In genomic region chr7:2403014-2403717, GRCh38 we compare ENCODE assay signal across 8 cellular contexts. TPM values are rescaled to one million over a fixed set of nuclear protein-coding genes. Genes with fewer than 3 reads are reported as not detected.
DNase-seq lines count a peak whose midpoint lies in the region; ATAC-seq and FAIRE-seq lines count a peak whose summit lies in the region.

Gene CHST12 (plus strand): TSS chr7:2403611. CDS start chr7:2432640, 29,029 bp downstream.

- H3K36me3 Mint-ChIP-seq in CD4-positive, CD25-positive, alpha-beta regulatory T cell, result no peaks in the 10 kb centered on the region

- peak; percentile 95 for FAIRE-seq in HTR-8/SVneo (lab: Jason Lieb, UNC)

- H4K8ac ChIP-seq in mesenchymal stem cell (ENCODE audit: low read length), result peak within 1 kb of the TSS; percentile 85

- no peaks in the 10 kb centered on the region for H3K27me3 Mint-ChIP-seq in CD4-positive, CD25-positive, alpha-beta regulatory T cell

- peak within 1 kb of the TSS; percentile 81 for H3K4me3 ChIP-seq in CD4-positive, CD25-positive, alpha-beta regulatory T cell (ENCODE audit: low read depth, low read length)
- peak within 1 kb of the TSS; percentile 45 for H3K4me3 ChIP-seq in endocrine pancreas (ENCODE audit: control insufficient read depth, insufficient read depth, low read length)
- H3K4me3 ChIP-seq in mesenchymal stem cell (ENCODE audit: insufficient read depth in 1 of 2, low read depth in 1 of 2, low read length in 2 of 2), result peak within 1 kb of the TSS; percentile 90 to 97

- peak within 1 kb of the TSS; percentile 66 for H3K27ac ChIP-seq in CD4-positive, CD25-positive, alpha-beta regulatory T cell (ENCODE audit: insufficient read depth, low read length, poor library complexity, severe bottlenecking)
- H3K27ac ChIP-seq in mesenchymal stem cell (ENCODE audit: low read length, poor library complexity, severe bottlenecking), result no peak within 1 kb of the TSS

- peak within 1 kb of the TSS; percentile 36 to 76 for H3K14ac ChIP-seq in mesenchymal stem cell (ENCODE audit: low read length in 2 of 2)

- H3K9ac ChIP-seq in endocrine pancreas (ENCODE audit: control insufficient read depth, insufficient read depth, low read length) (peak within 1 kb of the TSS; percentile 69), mesenchymal stem cell (ENCODE audit: low read length) (peak within 1 kb of the TSS; percentile 86)

- no peaks in the 10 kb centered on the region for H3K36me3 ChIP-seq in CD4-positive, CD25-positive, alpha-beta regulatory T cell (ENCODE audit: control insufficient read depth, insufficient read depth, low read length)
- H3K36me3 ChIP-seq in endocrine pancreas (ENCODE audit: control insufficient read depth, insufficient read depth, low read length), result no peaks in the 10 kb centered on the region
- peaks cover 0 to 7% of the 10 kb centered on the region in 2 experiments for H3K36me3 ChIP-seq in mesenchymal stem cell (ENCODE audit: control insufficient read depth in 1 of 2, insufficient read depth in 2 of 2, low read depth in 1 of 2, low read length in 2 of 2)

- no peaks in the 10 kb centered on the region for H3K9me3 ChIP-seq in CD4-positive, CD25-positive, alpha-beta regulatory T cell (ENCODE audit: control insufficient read depth in 2 of 2, low read length in 2 of 2)
- H3K9me3 ChIP-seq in endocrine pancreas (ENCODE audit: control insufficient read depth, low read length) (no peaks in the 10 kb centered on the region), mesenchymal stem cell (ENCODE audit: control insufficient read depth, low read length) (no peaks in the 10 kb centered on the region)

- H3K4me1 Mint-ChIP-seq in CD4-positive, CD25-positive, alpha-beta regulatory T cell, result peaks cover 12 to 47% (median 34%) of the 10 kb centered on the region in 4 donors

- peak within 1 kb of the TSS; percentile 61 to 89 for H2BK12ac ChIP-seq in mesenchymal stem cell (ENCODE audit: low read length in 2 of 2)

- peak within 1 kb of the TSS; percentile 85 for H2BK120ac ChIP-seq in mesenchymal stem cell (ENCODE audit: low read depth, low read length)

- peak within 1 kb of the TSS; percentile 29 for H2AK5ac ChIP-seq in mesenchymal stem cell (ENCODE audit: low read length, severe bottlenecking)

- H3K4me2 ChIP-seq in mesenchymal stem cell (ENCODE audit: low read length, poor library complexity, severe bottlenecking), result peak within 1 kb of the TSS; percentile 99

- H3K4me1 ChIP-seq in CD4-positive, CD25-positive, alpha-beta regulatory T cell (ENCODE audit: control insufficient read depth, insufficient read depth, low read length, poor library complexity, severe bottlenecking), result peaks cover 31% of the 10 kb centered on the region
- no peaks in the 10 kb centered on the region for H3K4me1 ChIP-seq in endocrine pancreas (ENCODE audit: control insufficient read depth, insufficient read depth, low read length)
- peaks cover 30% of the 10 kb centered on the region for H3K4me1 ChIP-seq in mesenchymal stem cell (ENCODE audit: control insufficient read depth, insufficient read depth, low read depth, low read length)

- H2BK15ac ChIP-seq in mesenchymal stem cell (ENCODE audit: low read depth, poor library complexity, severe bottlenecking), result peak within 1 kb of the TSS; percentile 94

- H3K27me3 ChIP-seq in CD4-positive, CD25-positive, alpha-beta regulatory T cell (ENCODE audit: control insufficient read depth, insufficient read depth, low read length), result no peaks in the 10 kb centered on the region
- no peaks in the 10 kb centered on the region for H3K27me3 ChIP-seq in endocrine pancreas (ENCODE audit: control insufficient read depth, insufficient read depth, low read length)
- no peaks in the 10 kb centered on the region for H3K27me3 ChIP-seq in mesenchymal stem cell (ENCODE audit: control insufficient read depth in 1 of 2, insufficient read depth in 1 of 2, low read length in 2 of 2)

- H3K27ac Mint-ChIP-seq in CD4-positive, CD25-positive, alpha-beta regulatory T cell, result peak within 1 kb of the TSS; percentile 86 to 91 (median 87)

- peak; percentile 92 to 94 (median 93) for DNase-seq in CD4-positive, CD25-positive, alpha-beta regulatory T cell
- peak; percentile 99 for DNase-seq in HTR-8/SVneo (ENCODE audit: insufficient read length, low spot score)
- DNase-seq in NOMO-1 treated with dmso at 0.1 percent for 144 hours (lab: John Stamatoyannopoulos, UW; ENCODE audit: unreplicated experiment), result peak; percentile 89
- DNase-seq in activated CD8-positive, alpha-beta memory T cell treated with anti-CD3 and anti-CD28 coated beads, Interleukin-2, amount 50 U/mL, for 24 hours (ENCODE audit: extremely low read depth), result peak; percentile 78
- DNase-seq in mesenchymal stem cell, result peak; percentile 88
- DNase-seq in stimulated activated CD8-positive, alpha-beta memory T cell treated with anti-CD3 and anti-CD28 coated beads, Interleukin-12 subunit alpha, Interleukin-12 subunit beta, amount 100 ng/mL, for 1 hour (ENCODE audit: low read depth), result peak; percentile 89

- peak within 1 kb of the TSS; percentile 89 to 98 (median 94) for H3K4me3 Mint-ChIP-seq in CD4-positive, CD25-positive, alpha-beta regulatory T cell

- peak; percentile 82 to 85 for ATAC-seq in CD4-positive, CD25-positive, alpha-beta regulatory T cell (ENCODE audit: low read depth in 2 of 2)
- ATAC-seq in GM19468 (IDR thresholded peaks at IDR 0.05; ENCODE audit: extremely low read depth, unreplicated experiment), result peak; percentile 19

- peak within 1 kb of the TSS in 1 of 2 experiments; percentile 70 for H3K23ac ChIP-seq in mesenchymal stem cell (ENCODE audit: low read length in 2 of 2)

- H3K79me1 ChIP-seq in mesenchymal stem cell (replicated peaks; ENCODE audit: low read length, poor library complexity, severe bottlenecking), result peaks cover 27% of the 10 kb centered on the region

- H2AFZ ChIP-seq in mesenchymal stem cell (ENCODE audit: low read depth, low read length), result peak within 1 kb of the TSS; percentile 70

- H4K91ac ChIP-seq in mesenchymal stem cell (ENCODE audit: low read length), result peak within 1 kb of the TSS; percentile 92

- WGBS in mesenchymal stem cell, result 3% methylated on average over 46 of the region's 89 CpGs

- no peak within 1 kb of the TSS for H2BK5ac ChIP-seq in mesenchymal stem cell (ENCODE audit: low read depth, low read length, poor library complexity, severe bottlenecking)

- H3K9me3 Mint-ChIP-seq in CD4-positive, CD25-positive, alpha-beta regulatory T cell, result no peaks in the 10 kb centered on the region

- peak within 1 kb of the TSS; percentile 63 to 83 for H3K18ac ChIP-seq in mesenchymal stem cell (ENCODE audit: low read depth in 1 of 2, low read length in 2 of 2)

- peak within 1 kb of the TSS; percentile 75 to 81 for H3K4ac ChIP-seq in mesenchymal stem cell (ENCODE audit: low read depth in 1 of 2, low read length in 2 of 2)

RNA-seq across cellular contexts. Expression of gene CHST12, which starts in this region (rescaled TPM):
- 27.8 TPM for total RNA-seq in CD4-positive, CD25-positive, alpha-beta regulatory T cell
- 10 to 100 TPM; 14.1 to 20.4 (median 19.3) TPM for polyA plus RNA-seq in CD4-positive, CD25-positive, alpha-beta regulatory T cell
- 20.2 TPM for polyA plus RNA-seq in mesenchymal stem cell (2013, experiment 1 of 2)
- polyA plus RNA-seq in mesenchymal stem cell (2013, experiment 2 of 2), result 20.4 TPM
